Comparison of ENCODE assay signal across 1 cellular context in genomic region chr10:46631683-46632082, GRCh38. TPM values are rescaled to one million over a fixed set of nuclear protein-coding genes. Genes with fewer than 3 reads are reported as not detected.
"Had no signal": no experiment of that assay in that cellular context is flagged by ENCODE, and none has a peak within 500 bp of the region (broad histone marks: within the 10 kb centered on the region; RNA-seq: fewer than 3 reads in every experiment).

No MANE protein-coding gene starts in this region.

RNA-seq across cellular contexts. Expression of gene SYT15, which starts 52.8 kb away (rescaled TPM):
- polyA plus RNA-seq: neural cell had no signal
